ENCODE assay signal across 8 cellular contexts in genomic region chr18:39841133-39842041, GRCh38.
DNase-seq lines count a peak whose midpoint lies in the region; ATAC-seq and TF ChIP-seq lines count a peak whose summit lies in the region.

No MANE protein-coding gene starts in this region.

- no peaks in the 10 kb centered on the region for H3K4me1 Mint-ChIP-seq in stimulated activated naive CD8-positive, alpha-beta T cell treated with anti-CD3 and anti-CD28 coated beads, Interleukin-15, Interleukin-2, amounts not matched to agents 100 ng/mL and 50 ng/mL, for 24 hours (ENCODE audit: low read depth)

- peaks cover 33% of the 10 kb centered on the region for H3K27me3 Mint-ChIP-seq in stimulated activated naive CD8-positive, alpha-beta T cell treated with anti-CD3 and anti-CD28 coated beads, Interleukin-15, Interleukin-2, amounts not matched to agents 100 ng/mL and 50 ng/mL, for 24 hours

- no peak overlapping the region for H3K27ac Mint-ChIP-seq in stimulated activated naive CD8-positive, alpha-beta T cell treated with anti-CD3 and anti-CD28 coated beads, Interleukin-15, Interleukin-2, amounts not matched to agents 100 ng/mL and 50 ng/mL, for 24 hours

- WGBS in mesodermal cell (ENCODE audit: insufficient coverage in 2 of 2), 2 experiments, result 10 to 16% methylated on average over 41 to 43 of the region's 46 CpGs

- no peak for ATAC-seq in stimulated activated naive CD8-positive, alpha-beta T cell treated with anti-CD3 and anti-CD28 coated beads, Interleukin-15, Interleukin-2, amounts not matched to agents 100 U/mL and 50 U/mL, for 24 hours
- ATAC-seq in GM21423 (IDR thresholded peaks at IDR 0.05; ENCODE audit: unreplicated experiment) (no peak), GM21786 (IDR thresholded peaks at IDR 0.05; ENCODE audit: unreplicated experiment) (no peak)

- H3K27me3 ChIP-seq in uterus, result no peaks in the 10 kb centered on the region

- H3K36me3 ChIP-seq in mesodermal cell (ENCODE audit: control insufficient read depth, insufficient read depth, low read length), result no peaks in the 10 kb centered on the region
- H3K36me3 ChIP-seq in uterus, result no peaks in the 10 kb centered on the region

- H3K4me1 ChIP-seq in mesodermal cell (ENCODE audit: control insufficient read depth, insufficient read depth, low read length, poor library complexity, severe bottlenecking), result peaks cover 5% of the 10 kb centered on the region
- no peaks in the 10 kb centered on the region for H3K4me1 ChIP-seq in uterus

- peak overlapping the region; percentile 68 for H3K27ac ChIP-seq in mesodermal cell (ENCODE audit: low read depth, low read length, severe bottlenecking)
- no peak overlapping the region for H3K27ac ChIP-seq in uterus

- intact Hi-C loops in uterus (cut with DNase I; ENCODE audit: low total_unique reads), result no loop called here

- H3K4me3 Mint-ChIP-seq in stimulated activated naive CD8-positive, alpha-beta T cell treated with anti-CD3 and anti-CD28 coated beads, Interleukin-15, Interleukin-2, amounts not matched to agents 100 ng/mL and 50 ng/mL, for 24 hours, result peak overlapping the region; percentile 35

- no peak for TF ChIP-seq POLR2A in uterus (IDR thresholded peaks at IDR 0.05)

- peak overlapping the region; percentile 52 for H3K4me3 ChIP-seq in epithelial cell of esophagus (ENCODE audit: low read length)
- peak overlapping the region; percentile 39 for H3K4me3 ChIP-seq in mesodermal cell (ENCODE audit: extremely low read depth, insufficient read depth, low read length, poor library complexity, severe bottlenecking)
- peak overlapping the region; percentile 10 to 25 for H3K4me3 ChIP-seq in uterus

- TF ChIP-seq CTCF in epithelial cell of esophagus (IDR thresholded peaks at IDR 0.05; ENCODE audit: insufficient read depth, low read depth, low read length, missing control alignments) (peak; percentile 56), uterus (IDR thresholded peaks at IDR 0.05) (peak in 3 of 4 experiments; percentile 13 to 24 (median 17))

- no peaks in the 10 kb centered on the region for H3K36me3 Mint-ChIP-seq in stimulated activated naive CD8-positive, alpha-beta T cell treated with anti-CD3 and anti-CD28 coated beads, Interleukin-15, Interleukin-2, amounts not matched to agents 100 ng/mL and 50 ng/mL, for 24 hours (ENCODE audit: low read depth)

- H3K9me3 ChIP-seq in mesodermal cell (ENCODE audit: control insufficient read depth, low read length), result no peaks in the 10 kb centered on the region
- no peaks in the 10 kb centered on the region for H3K9me3 ChIP-seq in uterus

- H3K9me3 Mint-ChIP-seq in stimulated activated naive CD8-positive, alpha-beta T cell treated with anti-CD3 and anti-CD28 coated beads, Interleukin-15, Interleukin-2, amounts not matched to agents 100 ng/mL and 50 ng/mL, for 24 hours, result peaks cover 10% of the 10 kb centered on the region

- no peak for DNase-seq in stimulated activated naive CD8-positive, alpha-beta T cell treated with anti-CD3 and anti-CD28 coated beads, Interleukin-15, Interleukin-2, amounts not matched to agents 100 U/mL and 50 U/mL, for 24 hours
- DNase-seq in OCI-M2 (lab: John Stamatoyannopoulos, UW; ENCODE audit: unreplicated experiment) (peak; percentile 3), epithelial cell of esophagus (ENCODE audit: low read depth) (peak; percentile 74), uterus (no peak)

Comparison
In these comparisons a context has a peak if more than half of its experiments do, and no peak if none do; other contexts are left out.
1. DNase-seq: peak in OCI-M2 (single experiment) and epithelial cell of esophagus (single experiment); none in stimulated activated naive CD8-positive, alpha-beta T cell treated with anti-CD3 and anti-CD28 coated beads, Interleukin-15, Interleukin-2, amounts not matched to agents 100 U/mL and 50 U/mL, for 24 hours (single experiment) and uterus (0 of 2).
2. Peak in every context shown above with its lines, with median percentiles within 50 percentile points of each other: H3K4me3 ChIP-seq.